ENCODE assay signal across 1 cellular context in genomic region chr11:66616379-66617147, GRCh38.
A peak's percentile ranks its signal among the peaks of the same experiment; 100 is the strongest.
TF ChIP-seq lines count a peak whose summit lies in the region.

RBM14 (plus strand) TSS chr11:66616630; CDS start chr11:66616721, 91 bp downstream.

TF ChIP-seq in HepG2, 621 proteins besides CTCF, POLR2A, EP300 and RAD21 (continued from another document and continues in another):
- TF ChIP-seq ZNF709 (CRISPR knock-in tag; IDR thresholded peaks at IDR 0.05), result no peak
- TF ChIP-seq ZSCAN5A (CRISPR knock-in tag; IDR thresholded peaks at IDR 0.05; ENCODE audit: borderline replicate concordance), result no peak; the same call in 1 of the 2 replicates
- peak; percentile 86; the same call in 1 of the 2 replicates for TF ChIP-seq RARG (CRISPR knock-in tag; IDR thresholded peaks at IDR 0.05; ENCODE audit: low read depth)
- TF ChIP-seq SP5 (CRISPR knock-in tag; IDR thresholded peaks at IDR 0.05; ENCODE audit: borderline replicate concordance, low read depth), result peak; percentile 6; the same call in 1 of the 2 replicates
- TF ChIP-seq ZBTB34 (CRISPR knock-in tag; IDR thresholded peaks at IDR 0.05), result peak; percentile 76; the same call in 1 of the 2 replicates
- TF ChIP-seq SMARCC2 (IDR thresholded peaks at IDR 0.05), result no peak
- TF ChIP-seq BHLHE40 (IDR thresholded peaks at IDR 0.05; ENCODE audit: low read length), result peak; percentile 45; the same call in 1 of the 2 replicates
- TF ChIP-seq ZSCAN25 (CRISPR knock-in tag; IDR thresholded peaks at IDR 0.05), result peak; percentile 55; the same call in 1 of the 2 replicates
- no peak; the same call in 1 of the 2 replicates for TF ChIP-seq SNAPC4 (CRISPR knock-in tag; IDR thresholded peaks at IDR 0.05)
- TF ChIP-seq ARID3A (IDR thresholded peaks at IDR 0.05; ENCODE audit: low read depth, low read length), result no peak
- TF ChIP-seq MED8 (CRISPR knock-in tag; IDR thresholded peaks at IDR 0.05; ENCODE audit: insufficient replicate concordance), result peak; percentile 13
- no peak for TF ChIP-seq ZNF768 (CRISPR knock-in tag; IDR thresholded peaks at IDR 0.05)
- peak; percentile 94; the same call in 1 of the 2 replicates for TF ChIP-seq HMGXB3 (CRISPR knock-in tag; IDR thresholded peaks at IDR 0.05; ENCODE audit: borderline replicate concordance)
- TF ChIP-seq SP1 (IDR thresholded peaks at IDR 0.05), result no peak
- TF ChIP-seq SP1 (CRISPR knock-in tag; IDR thresholded peaks at IDR 0.05), result peak; percentile 52; the same call in 1 of the 2 replicates
- TF ChIP-seq SNAPC2 (CRISPR knock-in tag; IDR thresholded peaks at IDR 0.05), result peak; percentile 50; the same call in 1 of the 2 replicates
- TF ChIP-seq ZNF382 (CRISPR knock-in tag; IDR thresholded peaks at IDR 0.05; ENCODE audit: borderline replicate concordance), result no peak
- peak; percentile 24 for TF ChIP-seq CBX5 (CRISPR knock-in tag; IDR thresholded peaks at IDR 0.05; ENCODE audit: borderline replicate concordance)
- TF ChIP-seq MAZ (IDR thresholded peaks at IDR 0.05; ENCODE audit: borderline replicate concordance, low read depth, low read length), result peak; percentile 89; the same call in 1 of the 2 replicates
- TF ChIP-seq MAZ (CRISPR knock-in tag; IDR thresholded peaks at IDR 0.05; ENCODE audit: low read depth), result no peak
- TF ChIP-seq ADNP (CRISPR knock-in tag; IDR thresholded peaks at IDR 0.05), result no peak
- TF ChIP-seq HDAC6 (IDR thresholded peaks at IDR 0.05; ENCODE audit: low read depth, low read length), result no peak
- TF ChIP-seq KLF15 (CRISPR knock-in tag; IDR thresholded peaks at IDR 0.05; ENCODE audit: borderline replicate concordance), result peak; percentile 83
- TF ChIP-seq ZNF432 (CRISPR knock-in tag; IDR thresholded peaks at IDR 0.05; ENCODE audit: borderline replicate concordance), result no peak
- TF ChIP-seq HNRNPUL1 (IDR thresholded peaks at IDR 0.05; ENCODE audit: low read depth, low read length), result 0 out of 2 replicates have a peak, but pooled peaks have one; percentile 16
- TF ChIP-seq SKIL (CRISPR knock-in tag; IDR thresholded peaks at IDR 0.05; ENCODE audit: borderline replicate concordance), result no peak
- TF ChIP-seq E2F1 (CRISPR knock-in tag; IDR thresholded peaks at IDR 0.05), result peak; percentile 95
- TF ChIP-seq AKNA (CRISPR knock-in tag; IDR thresholded peaks at IDR 0.05; ENCODE audit: borderline replicate concordance), result no peak; the same call in 1 of the 2 replicates
- TF ChIP-seq ARNT (IDR thresholded peaks at IDR 0.05), result no peak
- no peak; the same call in 1 of the 2 replicates for TF ChIP-seq ZNF572 (CRISPR knock-in tag; IDR thresholded peaks at IDR 0.05)
- peak; percentile 64; the same call in 1 of the 2 replicates for TF ChIP-seq SAFB2 (CRISPR knock-in tag; IDR thresholded peaks at IDR 0.05; ENCODE audit: borderline replicate concordance, low read depth)
